ENCODE assay signal across 19 cellular contexts in genomic region chr3:195240171-195240701, GRCh38. TPM values are rescaled to one million over a fixed set of nuclear protein-coding genes. Genes with fewer than 3 reads are reported as not detected.
A peak's percentile ranks its signal among the peaks of the same experiment; 100 is the strongest.
DNase-seq lines count a peak whose midpoint lies in the region; ATAC-seq and TF ChIP-seq lines count a peak whose summit lies in the region.
"Had no signal": no experiment of that assay in that cellular context is flagged by ENCODE, and none has a peak within 500 bp of the region (broad histone marks: within the 10 kb centered on the region; RNA-seq: fewer than 3 reads in every experiment).

No MANE protein-coding gene starts in this region.

- H3K27me3 ChIP-seq in left ventricle myocardium inferior (ENCODE audit: low read depth), result no peaks in the 10 kb centered on the region
- H3K27me3 ChIP-seq: BLaER1 had no signal

- peaks cover 38% of the 10 kb centered on the region for H3K4me1 Mint-ChIP-seq in brain
- H3K4me1 Mint-ChIP-seq in type B pancreatic cell (ENCODE audit: unreplicated experiment), result peaks cover 41% of the 10 kb centered on the region
- H3K4me1 Mint-ChIP-seq: activated naive CD8-positive, alpha-beta T cell treated with anti-CD3 and anti-CD28 coated beads, Interleukin-2, amount 50 U/mL, for 24 hours had no signal

- H3K27ac ChIP-seq in left ventricle myocardium inferior (replicated peaks), result peak overlapping the region; percentile 34
- H3K27ac ChIP-seq: BLaER1 had no signal

- peaks cover 4 to 15% (median 12%) of the 10 kb centered on the region in 5 experiments for H3K9me3 Mint-ChIP-seq in brain
- peaks cover 3% of the 10 kb centered on the region for H3K9me3 Mint-ChIP-seq in type B pancreatic cell
- H3K9me3 Mint-ChIP-seq: activated naive CD8-positive, alpha-beta T cell treated with anti-CD3 and anti-CD28 coated beads, Interleukin-2, amount 50 U/mL, for 24 hours; central memory CD8-positive, alpha-beta T cell; effector memory CD8-positive, alpha-beta T cell had no signal

- H3K9me3 ChIP-seq in left ventricle myocardium inferior (replicated peaks), result peaks cover 4% of the 10 kb centered on the region
- H3K9me3 ChIP-seq: HAP-1 had no signal

- POLR2A ChIA-PET in HEK293T (lab: Yijun Ruan, JAX), result no interaction called here

- CTCF ChIA-PET in HEK293T (lab: Yijun Ruan, JAX), result no interaction called here

- H3K4me3 Mint-ChIP-seq in brain, result no peak overlapping the region
- H3K4me3 Mint-ChIP-seq in type B pancreatic cell, result no peak overlapping the region
- H3K4me3 Mint-ChIP-seq: activated naive CD8-positive, alpha-beta T cell treated with anti-CD3 and anti-CD28 coated beads, Interleukin-2, amount 50 U/mL, for 24 hours; central memory CD8-positive, alpha-beta T cell; effector memory CD8-positive, alpha-beta T cell; nephron had no signal

- no peak for ATAC-seq in omental fat pad (ENCODE audit: low FRiP score)
- ATAC-seq: activated naive CD8-positive, alpha-beta T cell treated with anti-CD3 and anti-CD28 coated beads, Interleukin-2, amount 50 U/mL, for 24 hours; effector memory CD8-positive, alpha-beta T cell had no signal

- TF ChIP-seq CTCF in brain (conservative IDR thresholded peaks at IDR 0.05) (no peak), left ventricle myocardium inferior (IDR thresholded peaks at IDR 0.05; ENCODE audit: borderline replicate concordance) (no peak), omental fat pad (IDR thresholded peaks at IDR 0.05) (no peak), type B pancreatic cell (conservative IDR thresholded peaks at IDR 0.05) (no peak)

- H3K27ac Mint-ChIP-seq in brain (peak overlapping the region in 4 of 5 experiments; percentile 29 to 52 (median 33)), type B pancreatic cell (no peak overlapping the region)
- H3K27ac Mint-ChIP-seq: activated naive CD8-positive, alpha-beta T cell treated with anti-CD3 and anti-CD28 coated beads, Interleukin-2, amount 50 U/mL, for 24 hours; effector memory CD8-positive, alpha-beta T cell had no signal

- H3K27me3 Mint-ChIP-seq in brain, result peaks cover 3% of the 10 kb centered on the region
- no peaks in the 10 kb centered on the region for H3K27me3 Mint-ChIP-seq in type B pancreatic cell
- H3K27me3 Mint-ChIP-seq: activated naive CD8-positive, alpha-beta T cell treated with anti-CD3 and anti-CD28 coated beads, Interleukin-2, amount 50 U/mL, for 24 hours; central memory CD8-positive, alpha-beta T cell; effector memory CD8-positive, alpha-beta T cell had no signal

- intact Hi-C loops in left ventricle myocardium inferior (cut with micrococcal nuclease), result no loop called here

- peaks cover 27% of the 10 kb centered on the region for H3K4me1 ChIP-seq in left ventricle myocardium inferior
- H3K4me1 ChIP-seq: HAP-1 had no signal

- H3K4me3 ChIP-seq in left ventricle myocardium inferior, result no peak overlapping the region
- H3K4me3 ChIP-seq: BLaER1, HAP-1 had no signal

- DNase-seq in left ventricle myocardium inferior (peak; percentile 53), omental fat pad (ENCODE audit: low spot score) (peak; percentile 13), type B pancreatic cell (ENCODE audit: extremely low spot score, unreplicated experiment) (peak; percentile 40), NCI-H510A treated with DMSO at 0.1 percent for 48 hours (lab: John Stamatoyannopoulos, UW) (no peak), HEK293T (ENCODE audit: extremely low spot score) (no peak), CD1c-positive myeloid dendritic cell (ENCODE audit: extremely low spot score) (no peak)
- DNase-seq: activated CD4-positive, alpha-beta T cell treated with anti-CD3 and anti-CD28 coated beads for 48 hours; activated naive CD8-positive, alpha-beta T cell treated with anti-CD3 and anti-CD28 coated beads, Interleukin-2, amount 50 U/mL, for 24 hours; activated T-cell treated with anti-CD3 and anti-CD28 coated beads, Interleukin-2, amount 50 U/mL, for 48 hours; effector memory CD8-positive, alpha-beta T cell; foreskin fibroblast; mesenchymal stem cell; NCI-H526; T-helper 9 cell had no signal

- H3K36me3 ChIP-seq in left ventricle myocardium inferior, result no peaks in the 10 kb centered on the region
- H3K36me3 ChIP-seq: HAP-1 had no signal

- H3K36me3 Mint-ChIP-seq in brain, result peaks cover 31% of the 10 kb centered on the region
- H3K36me3 Mint-ChIP-seq in type B pancreatic cell, result peaks cover 22% of the 10 kb centered on the region

TF ChIP-seq in HEK293T, 16 proteins besides CTCF, POLR2A, EP300 and RAD21:
- no peak for TF ChIP-seq HDGF (IDR thresholded peaks at IDR 0.05; ENCODE audit: borderline replicate concordance)
- TF ChIP-seq PKNOX1 (IDR thresholded peaks at IDR 0.05), result no peak
- no peak for TF ChIP-seq L3MBTL2 (conservative IDR thresholded peaks at IDR 0.05)
- TF ChIP-seq LEF1 (IDR thresholded peaks at IDR 0.05; ENCODE audit: borderline replicate concordance), result no peak
- no peak for TF ChIP-seq FOXM1 (IDR thresholded peaks at IDR 0.05; ENCODE audit: borderline replicate concordance)

RNA-seq across cellular contexts. Expression of gene XXYLT1, which starts 30.7 kb away (rescaled TPM):
- polyA plus RNA-seq in brain (ENCODE audit: insufficient read depth, low read depth, low replicate concordance), result 18.2 TPM
- 2.3 TPM for total RNA-seq in left ventricle myocardium inferior
- 10 to 100 TPM in 1 of 4 donors, 1 to 10 TPM in 3; 6.0 to 16.1 (median 9.6) TPM for total RNA-seq in omental fat pad
- 10.4 and 27.0 TPM in 2 replicates for total RNA-seq in type B pancreatic cell (ENCODE audit: low replicate concordance)

Comparison
In these comparisons a context has a peak if more than half of its experiments do, and no peak if none do; other contexts are left out.
1. DNase-seq: peak in left ventricle myocardium inferior (single experiment), omental fat pad (single experiment) and type B pancreatic cell (single experiment); none in NCI-H510A treated with DMSO at 0.1 percent for 48 hours (single experiment), HEK293T (single experiment) and CD1c-positive myeloid dendritic cell (single experiment).